Comparison of ENCODE assay signal across 8 cellular contexts in genomic region chr2:86720541-86721320, GRCh38. TPM values are rescaled to one million over a fixed set of nuclear protein-coding genes. Genes with fewer than 3 reads are reported as not detected.
DNase-seq lines count a peak whose midpoint lies in the region; ATAC-seq and TF ChIP-seq lines count a peak whose summit lies in the region.
"Not testable (repeated sequence)": the region's sequence is repeated elsewhere in the genome, so short reads cannot be mapped to it uniquely, and the experiment has no call there.

No MANE protein-coding gene starts in this region.

- H3K36me3 ChIP-seq in endodermal cell (ENCODE audit: control insufficient read depth, insufficient read depth, low read length); lung (ENCODE audit: control insufficient read depth in 2 of 2, insufficient read depth in 2 of 2, low read length in 2 of 2): not testable (repeated sequence)

- not testable (repeated sequence) for H3K9me3 ChIP-seq in endodermal cell (ENCODE audit: control insufficient read depth, low read length); lung (ENCODE audit: control insufficient read depth in 2 of 2, insufficient read depth in 1 of 2, low read length in 1 of 2)

- H3K4me3 ChIP-seq in endodermal cell (ENCODE audit: low read length) (peak overlapping the region; percentile 87), lung (peak overlapping the region; percentile 79)

- TF ChIP-seq CTCF in endodermal cell (conservative IDR thresholded peaks at IDR 0.05); lung (IDR thresholded peaks at IDR 0.05; ENCODE audit: control extremely low read depth, extremely low read depth): not testable (repeated sequence)

- H3K36me3 Mint-ChIP-seq in activated T-cell treated with anti-CD3 and anti-CD28 coated beads, Interleukin-2, amount 50 U/mL, for 4 hours (ENCODE audit: insufficient read depth); endodermal cell (ENCODE audit: low read depth): not testable (repeated sequence)

- H3K27me3 Mint-ChIP-seq in activated T-cell treated with anti-CD3 and anti-CD28 coated beads, Interleukin-2, amount 50 U/mL, for 4 hours (ENCODE audit: low read depth); endodermal cell (ENCODE audit: insufficient read depth): not testable (repeated sequence)

- ATAC-seq in GM19328 (IDR thresholded peaks at IDR 0.05; ENCODE audit: unreplicated experiment), result peak; percentile 28
- ATAC-seq in HG03135 (IDR thresholded peaks at IDR 0.05; ENCODE audit: unreplicated experiment), result peak; percentile 39
- ATAC-seq in activated T-cell treated with anti-CD3 and anti-CD28 coated beads, Interleukin-2, amount 50 U/mL, for 4 hours, result peak; percentile 47 to 51
- peak; percentile 0 for ATAC-seq in lung (ENCODE audit: insufficient read depth, low FRiP score)

- H3K27ac Mint-ChIP-seq in endodermal cell, result not testable (repeated sequence)

- H3K27ac ChIP-seq in endodermal cell (ENCODE audit: low read depth, low read length), result not testable (repeated sequence)
- peak overlapping the region; percentile 93 to 95 for H3K27ac ChIP-seq in lung (ENCODE audit: low read depth in 1 of 2, low read length in 1 of 2)

- not testable (repeated sequence) for H3K27me3 ChIP-seq in endodermal cell (ENCODE audit: control insufficient read depth, insufficient read depth, low read length, poor library complexity, severe bottlenecking); lung (ENCODE audit: control insufficient read depth, insufficient read depth)

- in situ Hi-C loops in ACHN (cut with HindIII; ENCODE audit: low pct_ligation_motif_present, low pct_unique_long_range_greater_than_20kb, low sequenced_read_pairs), result not testable (repeated sequence)

- H3K4me1 ChIP-seq in endodermal cell (ENCODE audit: control insufficient read depth, insufficient read depth, low read length); lung (ENCODE audit: control insufficient read depth in 2 of 2, insufficient read depth in 2 of 2, low read length in 2 of 2): not testable (repeated sequence)

- WGBS in endodermal cell (ENCODE audit: insufficient coverage in 1 of 2, insufficient read length in 1 of 2), 2 experiments, result 0% methylated on average over 62 of the region's 85 CpGs; no CpG with 5 or more reads in 1 of the 2 experiments
- WGBS in lung, 2 donors, result 0% methylated on average over 22 to 83 of the region's 85 CpGs

- H3K9ac ChIP-seq in endodermal cell (ENCODE audit: extremely low read depth, low read length, poor library complexity, severe bottlenecking), result peak overlapping the region; percentile 30

- not testable (repeated sequence) for H3K4me1 Mint-ChIP-seq in activated T-cell treated with anti-CD3 and anti-CD28 coated beads, Interleukin-2, amount 50 U/mL, for 4 hours (ENCODE audit: low read depth); endodermal cell

- peak overlapping the region; percentile 82 for H3K4me3 Mint-ChIP-seq in activated T-cell treated with anti-CD3 and anti-CD28 coated beads, Interleukin-2, amount 50 U/mL, for 4 hours
- peak overlapping the region; percentile 64 for H3K4me3 Mint-ChIP-seq in endodermal cell

- not testable (repeated sequence) for H3K9me3 Mint-ChIP-seq in activated T-cell treated with anti-CD3 and anti-CD28 coated beads, Interleukin-2, amount 50 U/mL, for 4 hours; endodermal cell

- peak; percentile 45 for DNase-seq in ACHN
- DNase-seq in OCI-M1 (lab: John Stamatoyannopoulos, UW), result peak; percentile 12
- peak; percentile 41 for DNase-seq in activated T-cell treated with anti-CD3 and anti-CD28 coated beads, Interleukin-2, amount 50 U/mL, for 4 hours
- DNase-seq in endodermal cell, result peak; percentile 70
- peak; percentile 41 for DNase-seq in lung (ENCODE audit: low spot score)
- peak; percentile 32 to 40 for DNase-seq in stimulated activated CD4-positive, alpha-beta T cell treated with anti-CD3 and anti-CD28 coated beads, Interleukin-1b, Interleukin-23, amount 100 ng/mL, for 4 hours (ENCODE audit: low read depth in 2 of 2)

RNA-seq across cellular contexts. Expression of gene RMND5A, which starts 0.6 kb away (rescaled TPM):
- total RNA-seq in activated T-cell treated with anti-CD3 and anti-CD28 coated beads, Interleukin-2, amount 50 U/mL, for 4 hours, result 10 to 100 TPM; 35.4 to 40.0 (median 37.2) TPM
- total RNA-seq in endodermal cell (10 to 100 TPM; 45.4 to 49.3 TPM), lung (10 to 100 TPM; 23.2 to 73.1 TPM)
- polyA plus RNA-seq in endodermal cell (2013, experiment 1 of 2), result 26.3 TPM
- polyA plus RNA-seq in endodermal cell (2013, experiment 2 of 2), result 25.9 TPM
- polyA plus RNA-seq in lung, result 10 to 100 TPM in 1 of 2 donors, 1 to 10 TPM in 1; 8.9 to 10.1 TPM

Comparison
In these comparisons a context has a peak if more than half of its experiments do, and no peak if none do; other contexts are left out.
1. DNase-seq: peak in every context shown above with its lines; median percentile 70 in endodermal cell; 45 in ACHN; 41 in activated T-cell treated with anti-CD3 and anti-CD28 coated beads, Interleukin-2, amount 50 U/mL, for 4 hours; 41 in lung; 36 in stimulated activated CD4-positive, alpha-beta T cell treated with anti-CD3 and anti-CD28 coated beads, Interleukin-1b, Interleukin-23, amount 100 ng/mL, for 4 hours; 12 in OCI-M1.